8 cellular contexts compared by ENCODE assay signal in the genomic region with DNA sequence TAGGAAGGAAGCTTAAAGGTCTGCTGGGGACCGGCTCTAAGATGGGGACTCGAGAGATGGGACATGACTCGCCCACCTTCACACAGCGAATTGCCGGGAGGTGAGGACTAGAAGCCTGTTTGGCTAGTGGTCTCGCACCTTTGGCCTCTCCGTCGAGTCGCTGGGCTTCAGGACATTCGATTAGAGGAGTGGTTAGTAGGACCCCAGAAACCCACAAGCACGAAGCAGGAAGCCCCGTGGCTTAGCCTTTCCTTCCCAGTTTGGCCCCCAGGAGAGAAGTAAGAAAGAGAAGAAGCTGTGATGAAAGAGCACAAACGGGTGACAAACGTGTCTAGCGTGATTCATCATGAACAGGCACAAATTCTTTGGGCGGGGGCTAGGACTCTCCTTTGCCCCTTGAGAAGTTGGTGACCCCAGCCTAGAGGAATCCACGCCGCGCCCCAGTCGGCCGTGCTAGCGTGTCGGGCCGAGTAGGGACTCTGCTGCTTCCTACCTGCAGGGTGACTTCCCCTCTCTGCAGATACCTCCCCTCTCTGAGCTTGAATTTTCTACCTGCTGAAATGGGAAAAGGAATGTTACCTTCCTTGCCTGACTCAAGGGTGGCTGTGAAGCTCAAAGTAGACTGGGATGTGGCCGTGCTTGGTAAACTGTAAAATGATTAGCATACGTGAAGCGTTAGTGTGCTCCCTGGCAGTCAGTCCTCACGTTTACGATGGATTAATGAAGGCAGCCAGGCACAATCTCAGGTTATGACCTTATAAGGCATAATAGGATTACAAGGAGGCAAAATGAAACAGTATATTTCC. TPM values are rescaled to one million over a fixed set of nuclear protein-coding genes. Genes with fewer than 3 reads are reported as not detected.
DNase-seq lines count a peak whose midpoint lies in the region; ATAC-seq and TF ChIP-seq lines count a peak whose summit lies in the region.

No MANE protein-coding gene starts in this region.

- POLR2A ChIA-PET in activated B cell treated with CpG ODN at 0.5 μM for 24 hours (lab: Charles Lee): interaction anchor here (0.9 to 4.7 kb wide), 7 partner anchors 14 to 550 kb away, joined by 3 to 29 read pairs (median 4); no protein-coding TSS in a partner anchor

- H3K27me3 ChIP-seq in mucosa of rectum (ENCODE audit: control insufficient read depth in 2 of 2, insufficient read depth in 2 of 2, low read length in 2 of 2): no peaks in the 10 kb centered on the region
- H3K27me3 ChIP-seq in uterus: no peaks in the 10 kb centered on the region

- H3K27ac ChIP-seq in epithelial cell of prostate: peak overlapping the region; percentile 99
- H3K27ac ChIP-seq in mucosa of rectum (ENCODE audit: low read depth in 2 of 2, low read length in 2 of 2): peak overlapping the region; percentile 96 to 98
- H3K27ac ChIP-seq in uterus: peak overlapping the region; percentile 84 to 95

- peaks cover 6% of the 10 kb centered on the region for H3K4me1 ChIP-seq in ES-I3 (ENCODE audit: insufficient read depth, low read length)
- H3K4me1 ChIP-seq in mucosa of rectum (ENCODE audit: control insufficient read depth in 2 of 2, insufficient read depth in 2 of 2, low read length in 2 of 2): peaks cover 38 to 48% of the 10 kb centered on the region in 2 donors
- H3K4me1 ChIP-seq in uterus: no peaks in the 10 kb centered on the region

- intact Hi-C loops in activated B cell treated with CpG ODN at 0.5 μM for 24 hours (cut with micrococcal nuclease): loop anchor here (10.0 kb wide), 2 partner anchors 769 to 1541 kb away; a partner anchor contains a TSS
- intact Hi-C loops in uterus (cut with DNase I; ENCODE audit: low total_unique reads): loop anchor here (10.0 kb wide), 1 partner anchor 99 kb away; no protein-coding TSS in a partner anchor

- DNase-seq in M059J (ENCODE audit: low read depth): peak; percentile 92
- peak; percentile 37 for DNase-seq in activated B cell treated with CpG ODN at 0.5 μM for 24 hours
- no peak for DNase-seq in epithelial cell of prostate (ENCODE audit: low read depth, low spot score)
- DNase-seq in uterus: peak in 1 of 2 donors; percentile 40
- no peak for DNase-seq in NCI-H446 treated with DMSO at 0.1 percent for 48 hours (lab: John Stamatoyannopoulos, UW)

- H3K9me3 ChIP-seq in ES-I3 (ENCODE audit: control insufficient read depth, insufficient read depth, low read length): no peaks in the 10 kb centered on the region
- no peaks in the 10 kb centered on the region for H3K9me3 ChIP-seq in mucosa of rectum (ENCODE audit: control insufficient read depth in 2 of 2, low read length in 2 of 2)
- H3K9me3 ChIP-seq in uterus: no peaks in the 10 kb centered on the region

- H3K36me3 ChIP-seq in ES-I3 (ENCODE audit: insufficient read depth, low read length) (no peaks in the 10 kb centered on the region), mucosa of rectum (ENCODE audit: control insufficient read depth in 2 of 2, insufficient read depth in 2 of 2, low read length in 2 of 2) (no peaks in the 10 kb centered on the region), uterus (no peaks in the 10 kb centered on the region)

- ATAC-seq in activated B cell treated with CpG ODN at 0.5 μM for 24 hours (ENCODE audit: low read depth) (peak; percentile 15), GM18498 (IDR thresholded peaks at IDR 0.05; ENCODE audit: unreplicated experiment) (no peak)

- H3K4me1 Mint-ChIP-seq in activated B cell treated with CpG ODN at 0.5 μM for 24 hours: peaks cover 46% of the 10 kb centered on the region

- peak overlapping the region; percentile 12 for H3K27ac Mint-ChIP-seq in activated B cell treated with CpG ODN at 0.5 μM for 24 hours

- H3K4me3 ChIP-seq in mucosa of rectum (ENCODE audit: low read length in 2 of 2): peak overlapping the region; percentile 94 to 98
- peak overlapping the region; percentile 53 to 90 for H3K4me3 ChIP-seq in uterus

- peaks cover 6% of the 10 kb centered on the region for H3K27me3 Mint-ChIP-seq in activated B cell treated with CpG ODN at 0.5 μM for 24 hours

- TF ChIP-seq CTCF in activated B cell treated with CpG ODN at 0.5 μM for 24 hours (IDR thresholded peaks at IDR 0.05): no peak
- TF ChIP-seq CTCF in uterus (IDR thresholded peaks at IDR 0.05): no peak

- peak overlapping the region; percentile 81 for H3K9ac ChIP-seq in ES-I3 (ENCODE audit: low read depth, low read length)
- peak overlapping the region; percentile 93 to 95 for H3K9ac ChIP-seq in mucosa of rectum (ENCODE audit: low read depth in 1 of 2, low read length in 2 of 2)

- no peaks in the 10 kb centered on the region for H3K9me3 Mint-ChIP-seq in activated B cell treated with CpG ODN at 0.5 μM for 24 hours

- CTCF ChIA-PET in activated B cell treated with CpG ODN at 0.5 μM for 24 hours (lab: Charles Lee): interaction anchor here (0.6 to 8.8 kb wide), 13 partner anchors 8 to 546 kb away, joined by 3 to 105 read pairs (median 3); no protein-coding TSS in a partner anchor

- TF ChIP-seq POLR2A in uterus (IDR thresholded peaks at IDR 0.05): no peak

- H3K4me3 Mint-ChIP-seq in activated B cell treated with CpG ODN at 0.5 μM for 24 hours: peak overlapping the region; percentile 97

- H3K36me3 Mint-ChIP-seq in activated B cell treated with CpG ODN at 0.5 μM for 24 hours (ENCODE audit: low read depth): peaks cover 6% of the 10 kb centered on the region

RNA-seq across cellular contexts. Expression of a gene that starts 1.1 kb away (rescaled TPM):
- 283 and 361 TPM in 2 replicates for total RNA-seq in M059J (2014; rRNA removed; shearing (Covaris generic))
- total RNA-seq in activated B cell treated with CpG ODN at 0.5 μM for 24 hours (1.2 and 1.3 TPM in 2 replicates), uterus (100 to 1,000 TPM in 1 of 4 donors, 10 to 100 TPM in 3; 27.9 to 151 (median 47.2) TPM)

RNA-seq across cellular contexts. Expression of a gene that starts 9.7 kb away (rescaled TPM):
- total RNA-seq in M059J (2014; rRNA removed; shearing (Covaris generic)): 19.2 and 30.5 TPM in 2 replicates
- total RNA-seq in activated B cell treated with CpG ODN at 0.5 μM for 24 hours (7.9 and 12.0 TPM in 2 replicates), uterus (100 to 1,000 TPM in 2 of 4 donors, 10 to 100 TPM in 2; 45.0 to 202 (median 98.0) TPM)

Comparison
In these comparisons a context has a peak if more than half of its experiments do, and no peak if none do; other contexts are left out.
1. DNase-seq: peak in M059J (single experiment) and activated B cell treated with CpG ODN at 0.5 μM for 24 hours (single experiment); none in epithelial cell of prostate (single experiment) and NCI-H446 treated with DMSO at 0.1 percent for 48 hours (single experiment).
2. RNA of a gene that starts 1.1 kb away (total RNA-seq): 283 to 361 TPM in M059J and 27.9 to 151 TPM in uterus; 1.2 to 1.3 TPM in activated B cell treated with CpG ODN at 0.5 μM for 24 hours; every median in the first group is over 10 times any median in the second.
3. Peak in every context shown above with its lines, with median percentiles within 50 percentile points of each other: H3K27ac ChIP-seq.